8 cellular contexts compared by ENCODE assay signal in the genomic region with DNA sequence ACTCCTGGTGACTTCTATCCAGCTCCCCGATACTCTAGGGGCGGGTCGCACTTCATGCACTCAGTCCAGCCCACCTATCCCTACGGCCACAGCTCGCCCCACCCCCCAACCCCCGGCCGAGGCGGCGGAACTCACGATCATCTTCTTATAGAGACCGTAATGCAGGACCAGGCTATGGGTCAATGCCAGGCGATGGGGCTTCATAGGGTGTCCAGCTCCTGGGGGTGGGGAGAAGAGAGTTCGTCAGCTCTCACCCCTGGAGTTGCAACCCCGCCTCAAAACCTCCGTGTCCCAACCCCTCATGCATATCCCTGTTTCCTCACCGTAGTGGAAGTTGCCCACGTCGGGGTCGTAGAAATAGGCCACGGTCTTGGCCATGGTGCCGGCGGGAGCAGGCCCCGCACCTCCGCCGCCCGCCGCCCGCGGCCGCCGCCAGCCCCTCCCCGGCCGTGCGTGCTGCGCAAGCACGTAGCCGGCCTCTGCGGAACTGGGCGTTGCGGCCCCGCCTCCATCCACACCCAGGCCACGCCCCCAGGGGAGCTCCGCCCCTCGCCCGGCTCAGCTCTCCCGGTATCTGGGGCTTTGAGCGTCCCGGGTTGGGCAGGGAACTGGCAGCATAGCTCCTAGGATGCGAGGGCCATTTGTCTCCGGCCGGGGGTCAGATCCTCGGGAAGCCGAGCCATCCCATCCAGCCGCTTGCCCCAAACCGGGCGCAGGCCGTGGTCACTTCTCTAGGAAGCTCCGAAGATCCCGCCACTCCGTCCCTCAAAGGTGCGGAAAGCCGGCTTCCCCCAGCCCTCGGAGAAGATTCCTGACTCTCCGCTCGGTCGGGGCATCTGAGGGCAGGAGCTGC. TPM values are rescaled to one million over a fixed set of nuclear protein-coding genes. Genes with fewer than 3 reads are reported as not detected.
DNase-seq lines count a peak whose midpoint lies in the region; ATAC-seq and TF ChIP-seq lines count a peak whose summit lies in the region.

A gene (minus strand): TSS at position 437 of the 853 bp plus-strand sequence. CDS start 59 bp downstream, at position 378.
A gene with protein sequence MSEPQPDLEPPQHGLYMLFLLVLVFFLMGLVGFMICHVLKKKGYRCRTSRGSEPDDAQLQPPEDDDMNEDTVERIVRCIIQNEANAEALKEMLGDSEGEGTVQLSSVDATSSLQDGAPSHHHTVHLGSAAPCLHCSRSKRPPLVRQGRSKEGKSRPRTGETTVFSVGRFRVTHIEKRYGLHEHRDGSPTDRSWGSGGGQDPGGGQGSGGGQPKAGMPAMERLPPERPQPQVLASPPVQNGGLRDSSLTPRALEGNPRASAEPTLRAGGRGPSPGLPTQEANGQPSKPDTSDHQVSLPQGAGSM (plus strand): TSS at position 585 of the 853 bp plus-strand sequence. CDS start 1,229 bp downstream, outside the sequence.

- DNase-seq in A673 (ENCODE audit: low spot score) (peak; percentile 94), NCI-H2196 (lab: John Stamatoyannopoulos, UW; ENCODE audit: unreplicated experiment) (peak; percentile 89), mammary epithelial cell (peak; percentile 89), iris pigment epithelial cell (ENCODE audit: low read depth) (peak; percentile 88), spleen (peak; percentile 99)

- in situ Hi-C loops in mammary epithelial cell (cut with MboI; ENCODE audit: low sequenced_read_pairs in 2 of 2), result loop anchor here in 1 of 2 donors (10.0 kb wide), 1 partner anchor 52 kb away; no protein-coding TSS in a partner anchor

- CTCF ChIA-PET in A673 (lab: Charles Lee), result interaction anchor here (0.8 to 1.4 kb wide), 4 partner anchors 12 to 414 kb away, joined by 4 to 10 read pairs (median 4); a partner anchor contains a TSS
- CTCF ChIA-PET in mammary epithelial cell (lab: Charles Lee; ENCODE audit: low non-redundant PET), result interaction anchor here (0.5 to 1.2 kb wide), 4 partner anchors 17 to 127 kb away, joined by 3 to 7 read pairs (median 4); a partner anchor contains a TSS

- H3K4me3 ChIP-seq in A673 (ENCODE audit: low read depth, low read length, poor library complexity, severe bottlenecking) (peak within 1 kb of the TSS; percentile 95), WI38 (ENCODE audit: low read depth, low read length) (peak within 1 kb of the TSS; percentile 97), mammary epithelial cell (replicated peaks in 1 of 3; ENCODE audit: insufficient read depth in 1 of 3, low read depth in 2 of 3, low read length in 3 of 3) (peak within 1 kb of the TSS; percentile 83 to 86 (median 83)), spleen (peak within 1 kb of the TSS; percentile 54 to 96 (median 82))

- H3K27me3 ChIP-seq in A673 (replicated peaks; ENCODE audit: insufficient read depth, low read depth, low read length, poor library complexity) (no peaks in the 10 kb centered on the region), mammary epithelial cell (ENCODE audit: insufficient read depth, low read length) (no peaks in the 10 kb centered on the region), spleen (replicated peaks in 1 of 7) (no peaks in the 10 kb centered on the region)

- peak within 1 kb of the TSS; percentile 97 for H3K4me2 ChIP-seq in mammary epithelial cell (ENCODE audit: insufficient read depth, low read depth, low read length)

- peak in 2 of 3 donors; percentile 50 to 81 for TF ChIP-seq POLR2A in spleen (IDR thresholded peaks at IDR 0.05)

- TF ChIP-seq CTCF in A673 (conservative IDR thresholded peaks at IDR 0.05; ENCODE audit: low read depth, low read length) (no peak), WI38 (IDR thresholded peaks at IDR 0.05; ENCODE audit: low read depth, low read length) (no peak), mammary epithelial cell (conservative IDR thresholded peaks at IDR 0.05 in 1 of 2, IDR thresholded peaks at IDR 0.05 in 1 of 2; ENCODE audit: extremely low read depth in 1 of 2, insufficient read depth in 1 of 2, low read depth in 1 of 2, low read length in 2 of 2) (no peak), spleen (IDR thresholded peaks at IDR 0.05 in 8 of 11, conservative IDR thresholded peaks at IDR 0.05 in 3 of 11) (peak in 3 of 11 experiments; percentile 11 to 22 (median 14))

- no peaks in the 10 kb centered on the region for H4K20me1 ChIP-seq in mammary epithelial cell (ENCODE audit: insufficient read depth, low read length)

- dilution Hi-C loops in mammary epithelial cell (cut with HindIII; ENCODE audit: low sequenced_read_pairs), result no loop called here

- H2AFZ ChIP-seq in mammary epithelial cell (ENCODE audit: low read depth, low read length), result peak within 1 kb of the TSS; percentile 94

- peak; percentile 42 for ATAC-seq in GM18858 (IDR thresholded peaks at IDR 0.05; ENCODE audit: unreplicated experiment)
- peak; percentile 67 for ATAC-seq in HG03066 (IDR thresholded peaks at IDR 0.05; ENCODE audit: low read depth, unreplicated experiment)

- H3K9me3 ChIP-seq in A673 (ENCODE audit: low read depth, low read length, poor library complexity, severe bottlenecking), result no peaks in the 10 kb centered on the region
- H3K9me3 ChIP-seq in mammary epithelial cell (replicated peaks; ENCODE audit: insufficient read depth, low read length), result no peaks in the 10 kb centered on the region
- H3K9me3 ChIP-seq in spleen, result no peaks in the 10 kb centered on the region

- peaks cover 55% of the 10 kb centered on the region for H3K79me2 ChIP-seq in mammary epithelial cell (ENCODE audit: insufficient read depth, low read length)

- POLR2A ChIA-PET in A673 (lab: Charles Lee; ENCODE audit: low non-redundant PET), result interaction anchor here (0.7 kb wide), 1 partner anchor 10 kb away, joined by 3 read pairs; no protein-coding TSS in a partner anchor

- intact Hi-C loops in A673 (cut with micrococcal nuclease; ENCODE audit: unreplicated experiment), result no loop called here
- intact Hi-C loops in mammary epithelial cell (cut with micrococcal nuclease), result loop anchor here (1.0 kb wide), 2 partner anchors 17 to 32 kb away; no protein-coding TSS in a partner anchor
- intact Hi-C loops in spleen (cut with DNase I; ENCODE audit: low total_unique reads), result no loop called here

- WGBS in mammary epithelial cell (ENCODE audit: low coverage, missing lambda C conversion rate), result 2% methylated on average over 11 of the region's 66 CpGs
- WGBS in spleen, 5 donors, result 0 to 1% (median 0%) methylated on average over 10 to 66 of the region's 66 CpGs

- H3K36me3 ChIP-seq in A673 (ENCODE audit: insufficient read depth, low read length, poor library complexity, severe bottlenecking) (peaks cover 12% of the 10 kb centered on the region), mammary epithelial cell (ENCODE audit: insufficient read depth, low read length) (peaks cover 5% of the 10 kb centered on the region), spleen (peaks cover 0 to 50% (median 14%) of the 10 kb centered on the region in 6 donors)

- H3K4me1 ChIP-seq in A673 (ENCODE audit: insufficient read depth, low read length, poor library complexity, severe bottlenecking) (peaks cover 9% of the 10 kb centered on the region), mammary epithelial cell (ENCODE audit: insufficient read depth, low read length) (peaks cover 31% of the 10 kb centered on the region), spleen (peaks cover 20 to 67% (median 45%) of the 10 kb centered on the region in 6 donors)

- BruUV-seq in A673 (replicated peaks; lab: Mats Ljungman, UMichigan) (no TSS peak), mammary epithelial cell (replicated peaks; lab: Mats Ljungman, UMichigan) (TSS peak; percentile 59)

- H3K9ac ChIP-seq in mammary epithelial cell (ENCODE audit: insufficient read depth, low read length), result peak within 1 kb of the TSS; percentile 89

- H3K27ac ChIP-seq in A673 (ENCODE audit: low read depth, low read length, poor library complexity, severe bottlenecking) (peak within 1 kb of the TSS; percentile 88), mammary epithelial cell (ENCODE audit: insufficient read depth, low read depth, low read length) (peak within 1 kb of the TSS; percentile 73), spleen (peak within 1 kb of the TSS; percentile 63 to 89 (median 80))

RNA-seq across cellular contexts. Expression of the first gene that starts in this region (rescaled TPM):
- 93.1 and 109 TPM in 2 replicates for total RNA-seq in A673 (2021)
- total RNA-seq in mammary epithelial cell, result 10 to 100 TPM; 57.7 to 61.5 TPM
- polyA plus RNA-seq in mammary epithelial cell, result 84.5 TPM
- polyA minus RNA-seq in mammary epithelial cell, result 163 TPM
- 10 to 100 TPM; 51.1 to 71.3 (median 60.7) TPM for total RNA-seq in spleen
- 100 to 1,000 TPM in 1 of 3 donors, 10 to 100 TPM in 2; 66.3 to 108 (median 89.3) TPM for polyA plus RNA-seq in spleen

RNA-seq across cellular contexts. Expression of the second gene that starts in this region (rescaled TPM):
- total RNA-seq in A673 (2021), result 4.7 and 6.6 TPM in 2 replicates
- 10 to 100 TPM in 1 of 2 donors, 1 to 10 TPM in 1; 5.7 to 12.1 TPM for total RNA-seq in mammary epithelial cell
- polyA plus RNA-seq in mammary epithelial cell, result 11.0 TPM
- 14.6 TPM for polyA minus RNA-seq in mammary epithelial cell
- total RNA-seq in spleen, result 10 to 100 TPM in 3 of 7 donors, 1 to 10 TPM in 4; 8.7 to 12.8 (median 9.9) TPM
- 10 to 100 TPM; 13.7 to 26.2 (median 25.1) TPM for polyA plus RNA-seq in spleen

Comparison
In these comparisons a context has a peak if more than half of its experiments do, and no peak if none do; other contexts are left out.
1. Peak in every context shown above with its lines: DNase-seq, ATAC-seq, H3K4me3 ChIP-seq and H3K27ac ChIP-seq.